In the genomic region with DNA sequence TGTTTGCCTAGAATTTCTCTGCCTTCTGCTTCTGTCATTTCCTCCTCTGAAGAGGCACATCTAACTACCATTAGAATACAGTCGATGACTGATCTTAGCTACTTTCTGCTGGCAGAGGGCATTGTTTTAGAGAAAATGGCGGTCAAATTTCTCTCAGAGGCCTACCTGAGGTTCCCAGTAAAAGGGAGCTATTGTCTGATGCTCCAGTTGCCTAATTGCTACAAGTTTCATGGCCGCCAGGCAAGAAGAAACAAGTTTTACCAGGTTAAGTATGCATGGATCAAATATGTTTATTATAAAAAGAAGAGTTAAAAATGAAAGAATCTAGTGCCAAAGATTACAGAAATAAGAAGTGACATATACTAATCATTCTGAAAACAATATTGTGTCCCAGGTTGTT, we compare ENCODE assay signal across 27 cellular contexts.
"Had no signal": no experiment of that assay in that cellular context is flagged by ENCODE, and none has a peak within 500 bp of the region (broad histone marks: within the 10 kb centered on the region; RNA-seq: fewer than 3 reads in every experiment).

No MANE protein-coding gene starts in this region.

- FAIRE-seq: small intestine, urothelium cell line had no signal

- DNase-seq: occipital lobe; ovary; posterior cingulate gyrus; psoas muscle; right cardiac atrium; right lobe of liver; sigmoid colon; small intestine; stimulated activated CD4-positive, alpha-beta T cell treated with anti-CD3 and anti-CD28 coated beads, Interleukin-15, amount 100 ng/mL, for 24 hours; stimulated activated CD4-positive, alpha-beta T cell treated with anti-CD3 and anti-CD28 coated beads, Interleukin-2, amount 100 ng/mL, for 24 hours; stimulated activated CD4-positive, alpha-beta T cell treated with anti-CD3 and anti-CD28 coated beads, Interleukin-2, amount 100 ng/mL, for 48 hours; stimulated activated CD4-positive, alpha-beta T cell treated with anti-CD3 and anti-CD28 coated beads, Interleukin-4, amount 100 ng/mL, for 24 hours; stimulated activated naive B cell treated with anti-CD40 and anti-IgM and Interleukin-4, amounts not matched to agents 10 μg/mL and 1 μg/mL and 100 μg/mL, for 72 hours; stimulated activated naive CD4-positive, alpha-beta T cell treated with Interleukin-2 at 50 U/mL for 16 hours; stomach; thyroid gland; upper lobe of left lung had no signal

- H3K27ac Mint-ChIP-seq: nephron; neural progenitor cell; progenitor cell of endocrine pancreas; stimulated activated effector memory CD8-positive, alpha-beta T cell treated with anti-CD3 and anti-CD28 coated beads, Interleukin-12 subunit alpha, Interleukin-12 subunit beta, amount 100 ng/mL, for 72 hours; stimulated activated naive B cell treated with anti-CD40 and anti-IgM and Interleukin-4, amounts not matched to agents 10 μg/mL and 1 μg/mL and 100 μg/mL, for 72 hours; stimulated activated naive CD8-positive, alpha-beta T cell treated with anti-CD3 and anti-CD28 coated beads, Interleukin-15, Interleukin-2, amounts not matched to agents 100 ng/mL and 50 ng/mL, for 24 hours had no signal

- H3K9me3 Mint-ChIP-seq: nephron, neural progenitor cell had no signal

- H3K27ac ChIP-seq: neural progenitor cell, ovary, parathyroid adenoma, psoas muscle, right lobe of liver, sigmoid colon, stomach, thoracic aorta, thyroid gland, tibial nerve, upper lobe of left lung, vagina had no signal

- H3K4me1 ChIP-seq: neural progenitor cell, parathyroid adenoma, psoas muscle, right lobe of liver, sigmoid colon, stomach, thyroid gland, tibial nerve, upper lobe of left lung, vagina had no signal

- H3K4me3 ChIP-seq: neural progenitor cell, ovary, psoas muscle, right lobe of liver, sigmoid colon, stomach, thoracic aorta, thyroid gland, tibial nerve, upper lobe of left lung, vagina had no signal

- H3K4me2 ChIP-seq: neural progenitor cell had no signal

- H3K4me1 Mint-ChIP-seq: nephron; neural progenitor cell; stimulated activated effector memory CD8-positive, alpha-beta T cell treated with anti-CD3 and anti-CD28 coated beads, Interleukin-12 subunit alpha, Interleukin-12 subunit beta, amount 100 ng/mL, for 72 hours; stimulated activated naive B cell treated with anti-CD40 and anti-IgM and Interleukin-4, amounts not matched to agents 10 μg/mL and 1 μg/mL and 100 μg/mL, for 72 hours had no signal

- H3K4me3 Mint-ChIP-seq: nephron; neural progenitor cell; stimulated activated effector memory CD8-positive, alpha-beta T cell treated with anti-CD3 and anti-CD28 coated beads, Interleukin-12 subunit alpha, Interleukin-12 subunit beta, amount 100 ng/mL, for 72 hours; stimulated activated naive B cell treated with anti-CD40 and anti-IgM and Interleukin-4, amounts not matched to agents 10 μg/mL and 1 μg/mL and 100 μg/mL, for 72 hours; stimulated activated naive CD8-positive, alpha-beta T cell treated with anti-CD3 and anti-CD28 coated beads, Interleukin-15, Interleukin-2, amounts not matched to agents 100 ng/mL and 50 ng/mL, for 24 hours had no signal

- H3K27me3 ChIP-seq: neural progenitor cell, ovary, right lobe of liver, sigmoid colon, stomach, thyroid gland, tibial nerve, upper lobe of left lung, vagina had no signal

- H2AFZ ChIP-seq: neural progenitor cell, parathyroid adenoma had no signal

- H3K79me2 ChIP-seq: parathyroid adenoma had no signal

- H3K9ac ChIP-seq: neural progenitor cell, parathyroid adenoma had no signal

- H3K36me3 Mint-ChIP-seq: neural progenitor cell; stimulated activated effector memory CD8-positive, alpha-beta T cell treated with anti-CD3 and anti-CD28 coated beads, Interleukin-12 subunit alpha, Interleukin-12 subunit beta, amount 100 ng/mL, for 72 hours; stimulated activated naive B cell treated with anti-CD40 and anti-IgM and Interleukin-4, amounts not matched to agents 10 μg/mL and 1 μg/mL and 100 μg/mL, for 72 hours had no signal

- H3K36me3 ChIP-seq: neural progenitor cell, ovary, right lobe of liver, sigmoid colon, stomach, thoracic aorta, thyroid gland, tibial nerve, upper lobe of left lung, vagina had no signal

- H3K27me3 Mint-ChIP-seq: progenitor cell of endocrine pancreas; stimulated activated naive B cell treated with anti-CD40 and anti-IgM and Interleukin-4, amounts not matched to agents 10 μg/mL and 1 μg/mL and 100 μg/mL, for 72 hours; stimulated activated naive CD8-positive, alpha-beta T cell treated with anti-CD3 and anti-CD28 coated beads, Interleukin-15, Interleukin-2, amounts not matched to agents 100 ng/mL and 50 ng/mL, for 24 hours had no signal

- H3K9me3 ChIP-seq: ovary, psoas muscle, right lobe of liver, sigmoid colon, stomach, thoracic aorta, thyroid gland, upper lobe of left lung, vagina had no signal
